In genomic region chr11:77418981-77419592, GRCh38 we compare ENCODE assay signal across 15 cellular contexts. TPM values are rescaled to one million over a fixed set of nuclear protein-coding genes. Genes with fewer than 3 reads are reported as not detected.
DNase-seq lines count a peak whose midpoint lies in the region; ATAC-seq, FAIRE-seq and TF ChIP-seq lines count a peak whose summit lies in the region.
"Had no signal": no experiment of that assay in that cellular context is flagged by ENCODE, and none has a peak within 500 bp of the region (broad histone marks: within the 10 kb centered on the region; RNA-seq: fewer than 3 reads in every experiment).

No MANE protein-coding gene starts in this region.

- no peak overlapping the region for H2AFZ ChIP-seq in Loucy (ENCODE audit: low read length)

- peak; percentile 22 for ATAC-seq in GM21717 (IDR thresholded peaks at IDR 0.05; ENCODE audit: unreplicated experiment)
- ATAC-seq in GM21528 (IDR thresholded peaks at IDR 0.05; ENCODE audit: low FRiP score, unreplicated experiment) = no peak
- ATAC-seq: body of pancreas; Right ventricle myocardium inferior; stimulated activated naive CD8-positive, alpha-beta T cell treated with anti-CD3 and anti-CD28 coated beads, Interleukin-15, Interleukin-2, amounts not matched to agents 100 U/mL and 50 U/mL, for 24 hours had no signal

- no peaks in the 10 kb centered on the region for H3K36me3 ChIP-seq in Loucy (ENCODE audit: insufficient read depth, low read length)
- H3K36me3 ChIP-seq in sigmoid colon = no peaks in the 10 kb centered on the region

- WGBS in sigmoid colon, 2 donors = 67 to 73% methylated on average over 2 of the region's 2 CpGs

- TF ChIP-seq CTCF in Loucy (conservative IDR thresholded peaks at IDR 0.05; ENCODE audit: low read length) (no peak), sigmoid colon (IDR thresholded peaks at IDR 0.05) (no peak)

- no peaks in the 10 kb centered on the region for H3F3A ChIP-seq in Loucy (ENCODE audit: low read depth)

- H3K9me3 ChIP-seq in Loucy (ENCODE audit: insufficient read depth, low read depth, low read length) = no peaks in the 10 kb centered on the region
- H3K9me3 ChIP-seq in sigmoid colon = no peaks in the 10 kb centered on the region
- H3K9me3 ChIP-seq: body of pancreas had no signal

- intact Hi-C loops in sigmoid colon (cut with DNase I) = no loop called here

- TF ChIP-seq EP300 in sigmoid colon (IDR thresholded peaks at IDR 0.05) = no peak

- no peaks in the 10 kb centered on the region for H3K9me2 ChIP-seq in Loucy (replicated peaks; ENCODE audit: low read depth, low read length)

- H3K4me3 ChIP-seq in Loucy (ENCODE audit: low read length, poor library complexity, severe bottlenecking) = no peak overlapping the region
- no peak overlapping the region for H3K4me3 ChIP-seq in sigmoid colon
- H3K4me3 ChIP-seq: body of pancreas had no signal

- H3K79me2 ChIP-seq in Loucy (ENCODE audit: insufficient read depth, low read length) = peaks cover 28% of the 10 kb centered on the region

- H3K27ac ChIP-seq in sigmoid colon = no peak overlapping the region
- H3K27ac ChIP-seq: body of pancreas had no signal

- DNase-seq in GM12892 (ENCODE audit: insufficient read length) = no peak
- peak; percentile 6 for DNase-seq in kidney glomerular epithelial cell (lab: John Stamatoyannopoulos, UW)
- no peak for DNase-seq in activated T-cell treated with anti-CD3 and anti-CD28 coated beads, Interleukin-2, amount 50 U/mL, for 1 hour
- DNase-seq in sigmoid colon = no peak
- no peak for DNase-seq in epidermal melanocyte (ENCODE audit: insufficient read length, low spot score)
- DNase-seq: activated gamma-delta T cell treated with Interleukin-2 at 50 U/mL for 16 hours; body of pancreas; NCI-H1092; NCI-H510A treated with DMSO at 0.1 percent for 48 hours; stimulated activated naive CD8-positive, alpha-beta T cell treated with anti-CD3 and anti-CD28 coated beads, Interleukin-15, Interleukin-2, amounts not matched to agents 100 U/mL and 50 U/mL, for 24 hours had no signal

- FAIRE-seq in GM12892 (lab: Jason Lieb, UNC) = peak; percentile 50
- FAIRE-seq: TTC549 had no signal

- no peaks in the 10 kb centered on the region for H4K20me1 ChIP-seq in Loucy (ENCODE audit: insufficient read depth, low read length, poor library complexity, severe bottlenecking)

- no peak overlapping the region for H3K9ac ChIP-seq in Loucy (ENCODE audit: low read depth, low read length, poor library complexity, severe bottlenecking)

- H3K4me1 ChIP-seq in Loucy (ENCODE audit: insufficient read depth, low read length, poor library complexity, severe bottlenecking) = peaks cover 19% of the 10 kb centered on the region
- H3K4me1 ChIP-seq in sigmoid colon = no peaks in the 10 kb centered on the region

- TF ChIP-seq POLR2A in GM12892 (IDR thresholded peaks at IDR 0.05; ENCODE audit: low read depth, low read length) (no peak), sigmoid colon (IDR thresholded peaks at IDR 0.05) (no peak)

- H3K27me3 ChIP-seq in Loucy (ENCODE audit: insufficient read depth, low read length, poor library complexity, severe bottlenecking) = no peaks in the 10 kb centered on the region
- H3K27me3 ChIP-seq in sigmoid colon = no peaks in the 10 kb centered on the region
- H3K27me3 ChIP-seq: body of pancreas had no signal

- H3K4me2 ChIP-seq in Loucy (ENCODE audit: low read depth, low read length, poor library complexity, severe bottlenecking) = peak overlapping the region; percentile 20

RNA-seq across cellular contexts. Expression of gene PAK1, which starts 54.8 kb away (rescaled TPM):
- polyA plus RNA-seq in GM12892 (2012; ENCODE audit: missing spikeins) = 72.2 TPM
- total RNA-seq in sigmoid colon = 10 to 100 TPM; 24.6 to 43.5 (median 31.0) TPM
- polyA plus RNA-seq in sigmoid colon = 10 to 100 TPM; 37.7 to 79.3 (median 57.7) TPM
